In genomic region chr6:89527634-89528033, GRCh38 we compare ENCODE assay signal across 20 cellular contexts.
DNase-seq lines count a peak whose midpoint lies in the region; ATAC-seq and TF ChIP-seq lines count a peak whose summit lies in the region.
"Had no signal": no experiment of that assay in that cellular context is flagged by ENCODE, and none has a peak within 500 bp of the region (broad histone marks: within the 10 kb centered on the region; RNA-seq: fewer than 3 reads in every experiment).

No MANE protein-coding gene starts in this region.

- H3K4me1 Mint-ChIP-seq in natural killer cell = peaks cover 0 to 5% of the 10 kb centered on the region in 2 donors
- H3K4me1 Mint-ChIP-seq in natural killer cell treated with Interleukin-12 subunit alpha and Interleukin-12 subunit beta and Interleukin-15 and Interleukin-18, amount 100 ng/mL, for 72 hours (ENCODE audit: low read depth in 2 of 2) = no peaks in the 10 kb centered on the region
- no peaks in the 10 kb centered on the region for H3K4me1 Mint-ChIP-seq in activated naive CD8-positive, alpha-beta T cell treated with anti-CD3 and anti-CD28 coated beads, Interleukin-2, amount 50 U/mL, for 24 hours

- H3K9me3 Mint-ChIP-seq in natural killer cell = no peaks in the 10 kb centered on the region
- no peaks in the 10 kb centered on the region for H3K9me3 Mint-ChIP-seq in natural killer cell treated with Interleukin-12 subunit alpha and Interleukin-12 subunit beta and Interleukin-15 and Interleukin-18, amount 100 ng/mL, for 72 hours
- no peaks in the 10 kb centered on the region for H3K9me3 Mint-ChIP-seq in activated naive CD8-positive, alpha-beta T cell treated with anti-CD3 and anti-CD28 coated beads, Interleukin-2, amount 50 U/mL, for 24 hours
- H3K9me3 Mint-ChIP-seq: activated naive CD4-positive, alpha-beta T cell treated with anti-CD3 and anti-CD28 coated beads for 36 hours had no signal

- H3K36me3 Mint-ChIP-seq in natural killer cell = no peaks in the 10 kb centered on the region
- no peaks in the 10 kb centered on the region for H3K36me3 Mint-ChIP-seq in natural killer cell treated with Interleukin-12 subunit alpha and Interleukin-12 subunit beta and Interleukin-15 and Interleukin-18, amount 100 ng/mL, for 72 hours
- no peaks in the 10 kb centered on the region for H3K36me3 Mint-ChIP-seq in activated naive CD8-positive, alpha-beta T cell treated with anti-CD3 and anti-CD28 coated beads, Interleukin-2, amount 50 U/mL, for 24 hours (ENCODE audit: low read depth)

- TF ChIP-seq CTCF in natural killer cell (IDR thresholded peaks at IDR 0.05) (no peak), RWPE1 (conservative IDR thresholded peaks at IDR 0.05; ENCODE audit: low read depth) (no peak)

- CTCF ChIA-PET in RWPE1 (lab: Yijun Ruan, JAX) = no interaction called here

- no peaks in the 10 kb centered on the region for H3K27me3 Mint-ChIP-seq in natural killer cell (ENCODE audit: low read depth in 2 of 2)
- no peaks in the 10 kb centered on the region for H3K27me3 Mint-ChIP-seq in natural killer cell treated with Interleukin-12 subunit alpha and Interleukin-12 subunit beta and Interleukin-15 and Interleukin-18, amount 100 ng/mL, for 72 hours
- H3K27me3 Mint-ChIP-seq in activated naive CD8-positive, alpha-beta T cell treated with anti-CD3 and anti-CD28 coated beads, Interleukin-2, amount 50 U/mL, for 24 hours = no peaks in the 10 kb centered on the region

- DNase-seq in natural killer cell (no peak), RWPE1 (ENCODE audit: low spot score) (peak; percentile 15), substantia nigra (lab: John Stamatoyannopoulos, UW) (no peak)
- no peak for DNase-seq in natural killer cell treated with Interleukin-12 subunit alpha and Interleukin-12 subunit beta and Interleukin-15 and Interleukin-18, amount 100 ng/mL, for 72 hours (ENCODE audit: low spot score)
- no peak for DNase-seq in activated naive CD8-positive, alpha-beta T cell treated with anti-CD3 and anti-CD28 coated beads, Interleukin-2, amount 50 U/mL, for 24 hours
- DNase-seq: activated CD4-positive, CD25-positive, alpha-beta regulatory T cell treated with anti-CD3 and anti-CD28 coated beads, Interleukin-2, amount 50 U/mL, for 72 hours; activated naive CD4-positive, alpha-beta T cell treated with anti-CD3 and anti-CD28 coated beads for 36 hours; KBM-7; NCI-H1048; NCI-H2081; NCI-H510A; stimulated activated naive CD8-positive, alpha-beta T cell treated with anti-CD3 and anti-CD28 coated beads, Interleukin-15, Interleukin-2, amounts not matched to agents 100 U/mL and 50 U/mL, for 24 hours; T-helper 9 cell; upper lobe of right lung had no signal

- H3K27ac ChIP-seq in RWPE1 (no peak overlapping the region), substantia nigra (ENCODE audit: low read depth, low read length, poor library complexity, severe bottlenecking) (no peak overlapping the region)
- H3K27ac ChIP-seq: epithelial cell of prostate, right atrium auricular region, SK-N-MC, upper lobe of right lung had no signal

- POLR2A ChIA-PET in RWPE1 (lab: Yijun Ruan, JAX; ENCODE audit: low non-redundant PET) = no interaction called here

- intact Hi-C loops in natural killer cell (cut with micrococcal nuclease) = no loop called here

- ATAC-seq in natural killer cell (peak in 2 of 3 donors; percentile 24 to 36), esophagus mucosa (peak; percentile 53), GM21737 (IDR thresholded peaks at IDR 0.05; ENCODE audit: unreplicated experiment) (no peak), HG02763 (IDR thresholded peaks at IDR 0.05; ENCODE audit: unreplicated experiment) (no peak)
- no peak for ATAC-seq in natural killer cell treated with Interleukin-12 subunit alpha and Interleukin-12 subunit beta and Interleukin-15 and Interleukin-18, amount 100 ng/mL, for 72 hours
- ATAC-seq in activated naive CD8-positive, alpha-beta T cell treated with anti-CD3 and anti-CD28 coated beads, Interleukin-2, amount 50 U/mL, for 24 hours = no peak
- ATAC-seq: stimulated activated naive CD8-positive, alpha-beta T cell treated with anti-CD3 and anti-CD28 coated beads, Interleukin-15, Interleukin-2, amounts not matched to agents 100 U/mL and 50 U/mL, for 24 hours; upper lobe of right lung had no signal

- no peak overlapping the region for H3K4me3 Mint-ChIP-seq in natural killer cell
- H3K4me3 Mint-ChIP-seq in natural killer cell treated with Interleukin-12 subunit alpha and Interleukin-12 subunit beta and Interleukin-15 and Interleukin-18, amount 100 ng/mL, for 72 hours = no peak overlapping the region
- H3K4me3 Mint-ChIP-seq in activated naive CD8-positive, alpha-beta T cell treated with anti-CD3 and anti-CD28 coated beads, Interleukin-2, amount 50 U/mL, for 24 hours = no peak overlapping the region
- H3K4me3 Mint-ChIP-seq: activated naive CD4-positive, alpha-beta T cell treated with anti-CD3 and anti-CD28 coated beads for 36 hours had no signal

- H3K27ac Mint-ChIP-seq in natural killer cell = no peak overlapping the region
- H3K27ac Mint-ChIP-seq in natural killer cell treated with Interleukin-12 subunit alpha and Interleukin-12 subunit beta and Interleukin-15 and Interleukin-18, amount 100 ng/mL, for 72 hours = no peak overlapping the region
- no peak overlapping the region for H3K27ac Mint-ChIP-seq in activated naive CD8-positive, alpha-beta T cell treated with anti-CD3 and anti-CD28 coated beads, Interleukin-2, amount 50 U/mL, for 24 hours
- H3K27ac Mint-ChIP-seq: activated naive CD4-positive, alpha-beta T cell treated with anti-CD3 and anti-CD28 coated beads for 36 hours had no signal

Comparison
In these comparisons a context has a peak if more than half of its experiments do, and no peak if none do; other contexts are left out.
1. ATAC-seq: peak in natural killer cell (2 of 3) and esophagus mucosa (single experiment); none in natural killer cell treated with Interleukin-12 subunit alpha and Interleukin-12 subunit beta and Interleukin-15 and Interleukin-18, amount 100 ng/mL, for 72 hours (0 of 2), GM21737 (single experiment), HG02763 (single experiment) and activated naive CD8-positive, alpha-beta T cell treated with anti-CD3 and anti-CD28 coated beads, Interleukin-2, amount 50 U/mL, for 24 hours (single experiment).